Comparison of ENCODE assay signal across 8 cellular contexts in genomic region chr1:206430031-206430983, GRCh38. TPM values are rescaled to one million over a fixed set of nuclear protein-coding genes. Genes with fewer than 3 reads are reported as not detected.
A peak's percentile ranks its signal among the peaks of the same experiment; 100 is the strongest.
DNase-seq lines count a peak whose midpoint lies in the region; ATAC-seq and TF ChIP-seq lines count a peak whose summit lies in the region.

No MANE protein-coding gene starts in this region.

- peaks cover 55% of the 10 kb centered on the region for H3K36me3 ChIP-seq in adipocyte (ENCODE audit: control insufficient read depth, insufficient read depth, low read length, severe bottlenecking)
- no peaks in the 10 kb centered on the region for H3K36me3 ChIP-seq in CD8-positive, alpha-beta T cell (ENCODE audit: insufficient read depth, low read length)

- no peaks in the 10 kb centered on the region for H3K9me3 Mint-ChIP-seq in activated CD4-positive, alpha-beta T cell treated with anti-CD3 and anti-CD28 coated beads, Interleukin-2, amount 10 ng/mL, durations not matched to agents 24 days and 14 days
- H3K9me3 Mint-ChIP-seq in CD8-positive, alpha-beta T cell, result no peaks in the 10 kb centered on the region

- no peaks in the 10 kb centered on the region for H3K27me3 Mint-ChIP-seq in activated CD4-positive, alpha-beta T cell treated with anti-CD3 and anti-CD28 coated beads, Interleukin-2, amount 10 ng/mL, durations not matched to agents 24 days and 14 days
- H3K27me3 Mint-ChIP-seq in CD8-positive, alpha-beta T cell (ENCODE audit: low read depth), result no peaks in the 10 kb centered on the region

- H3K9ac ChIP-seq in adipocyte (ENCODE audit: low read length), result no peak overlapping the region

- CTCF ChIA-PET in CD8-positive, alpha-beta T cell (lab: Charles Lee), result no interaction called here

- peaks cover 14% of the 10 kb centered on the region for H3K4me1 Mint-ChIP-seq in activated CD4-positive, alpha-beta T cell treated with anti-CD3 and anti-CD28 coated beads, Interleukin-2, amount 10 ng/mL, durations not matched to agents 24 days and 14 days
- no peaks in the 10 kb centered on the region for H3K4me1 Mint-ChIP-seq in CD8-positive, alpha-beta T cell (ENCODE audit: low read depth)

- POLR2A ChIA-PET in CD8-positive, alpha-beta T cell (lab: Charles Lee), result no interaction called here

- intact Hi-C loops in activated CD4-positive, alpha-beta T cell treated with anti-CD3 and anti-CD28 coated beads, Interleukin-2, amount 10 ng/mL, durations not matched to agents 24 days and 14 days (cut with micrococcal nuclease), result no loop called here
- intact Hi-C loops in CD8-positive, alpha-beta T cell (cut with DNase I, micrococcal nuclease), result no loop called here

- H3K4me1 ChIP-seq in adipocyte (ENCODE audit: control insufficient read depth, insufficient read depth, low read length), result peaks cover 16% of the 10 kb centered on the region
- H3K4me1 ChIP-seq in CD8-positive, alpha-beta T cell (ENCODE audit: insufficient read depth, low read length), result no peaks in the 10 kb centered on the region

- no peak overlapping the region for H3K4me3 Mint-ChIP-seq in activated CD4-positive, alpha-beta T cell treated with anti-CD3 and anti-CD28 coated beads, Interleukin-2, amount 10 ng/mL, durations not matched to agents 24 days and 14 days
- no peak overlapping the region for H3K4me3 Mint-ChIP-seq in CD8-positive, alpha-beta T cell

- H3K4me3 ChIP-seq in adipocyte (ENCODE audit: low read length), result no peak overlapping the region
- H3K4me3 ChIP-seq in CD8-positive, alpha-beta T cell (ENCODE audit: low read depth, low read length), result no peak overlapping the region

- TF ChIP-seq CTCF in CD8-positive, alpha-beta T cell (IDR thresholded peaks at IDR 0.05), result no peak

- ATAC-seq in HG02870 (IDR thresholded peaks at IDR 0.05; ENCODE audit: unreplicated experiment), result peak; percentile 99
- ATAC-seq in CD8-positive, alpha-beta T cell, result no peak

- H3K27ac ChIP-seq in CD8-positive, alpha-beta T cell (ENCODE audit: low read depth, low read length), result no peak overlapping the region

- H3K27ac Mint-ChIP-seq in activated CD4-positive, alpha-beta T cell treated with anti-CD3 and anti-CD28 coated beads, Interleukin-2, amount 10 ng/mL, durations not matched to agents 24 days and 14 days, result no peak overlapping the region
- no peak overlapping the region for H3K27ac Mint-ChIP-seq in CD8-positive, alpha-beta T cell

- H3K27me3 ChIP-seq in adipocyte (replicated peaks; ENCODE audit: control insufficient read depth, insufficient read depth, low read length), result no peaks in the 10 kb centered on the region
- no peaks in the 10 kb centered on the region for H3K27me3 ChIP-seq in CD8-positive, alpha-beta T cell (ENCODE audit: insufficient read depth, low read length)

- peaks cover 58% of the 10 kb centered on the region for H3K36me3 Mint-ChIP-seq in activated CD4-positive, alpha-beta T cell treated with anti-CD3 and anti-CD28 coated beads, Interleukin-2, amount 10 ng/mL, durations not matched to agents 24 days and 14 days (ENCODE audit: low read depth)
- peaks cover 10% of the 10 kb centered on the region for H3K36me3 Mint-ChIP-seq in CD8-positive, alpha-beta T cell

- no peaks in the 10 kb centered on the region for H3K9me3 ChIP-seq in adipocyte (ENCODE audit: control insufficient read depth, low read length)
- no peaks in the 10 kb centered on the region for H3K9me3 ChIP-seq in CD8-positive, alpha-beta T cell (ENCODE audit: low read length)

- peak; percentile 59 for DNase-seq in activated CD4-positive, alpha-beta T cell treated with anti-CD3 and anti-CD28 coated beads, Interleukin-2, amount 10 ng/mL, durations not matched to agents 24 days and 14 days
- no peak for DNase-seq in activated CD4-positive, alpha-beta T cell treated with anti-CD3 and anti-CD28 coated beads, Interleukin-2, amount 50 U/mL, for 4 hours
- DNase-seq in adipocyte (ENCODE audit: low read depth) (peak; percentile 86), renal cortical epithelial cell (ENCODE audit: low read depth) (peak; percentile 19), HuH-7 (ENCODE audit: low spot score) (no peak), SK-N-DZ (ENCODE audit: low spot score) (no peak)
- DNase-seq in CD8-positive, alpha-beta T cell, result no peak

RNA-seq across cellular contexts. Expression of gene IKBKE, which starts 40.0 kb away (rescaled TPM):
- total RNA-seq in activated CD4-positive, alpha-beta T cell treated with anti-CD3 and anti-CD28 coated beads, Interleukin-2, amount 10 ng/mL, durations not matched to agents 24 days and 14 days, result 50.0 and 51.5 TPM in 2 replicates
- total RNA-seq in renal cortical epithelial cell, result 13.6 and 19.6 TPM in 2 replicates
- total RNA-seq in CD8-positive, alpha-beta T cell, result 10 to 100 TPM; 24.6 to 25.2 TPM
- 1.9 and 2.8 TPM in 2 replicates for polyA plus RNA-seq in SK-N-DZ (2014; cell fraction: cytosol; rRNA removed)
- 3.7 and 5.6 TPM in 2 replicates for polyA plus RNA-seq in SK-N-DZ (2014; cell fraction: nucleus; rRNA removed)

Comparison
In these comparisons a context has a peak if more than half of its experiments do, and no peak if none do; other contexts are left out.
1. DNase-seq: peak in activated CD4-positive, alpha-beta T cell treated with anti-CD3 and anti-CD28 coated beads, Interleukin-2, amount 10 ng/mL, durations not matched to agents 24 days and 14 days (single experiment), adipocyte (single experiment) and renal cortical epithelial cell (single experiment); none in activated CD4-positive, alpha-beta T cell treated with anti-CD3 and anti-CD28 coated beads, Interleukin-2, amount 50 U/mL, for 4 hours (0 of 2), HuH-7 (single experiment), CD8-positive, alpha-beta T cell (0 of 7) and SK-N-DZ (single experiment).